Comparison of ENCODE assay signal across 1 cellular context in genomic region chr7:73770002-73770859, GRCh38.
A peak's percentile ranks its signal among the peaks of the same experiment; 100 is the strongest.
TF ChIP-seq lines count a peak whose summit lies in the region.

CLDN3 (minus strand) TSS chr7:73770270; CDS start chr7:73770049, 221 bp downstream.

TF ChIP-seq in WTC11, 78 proteins besides CTCF, POLR2A, EP300 and RAD21 (continued from another document):
- TF ChIP-seq, protein P1, sequence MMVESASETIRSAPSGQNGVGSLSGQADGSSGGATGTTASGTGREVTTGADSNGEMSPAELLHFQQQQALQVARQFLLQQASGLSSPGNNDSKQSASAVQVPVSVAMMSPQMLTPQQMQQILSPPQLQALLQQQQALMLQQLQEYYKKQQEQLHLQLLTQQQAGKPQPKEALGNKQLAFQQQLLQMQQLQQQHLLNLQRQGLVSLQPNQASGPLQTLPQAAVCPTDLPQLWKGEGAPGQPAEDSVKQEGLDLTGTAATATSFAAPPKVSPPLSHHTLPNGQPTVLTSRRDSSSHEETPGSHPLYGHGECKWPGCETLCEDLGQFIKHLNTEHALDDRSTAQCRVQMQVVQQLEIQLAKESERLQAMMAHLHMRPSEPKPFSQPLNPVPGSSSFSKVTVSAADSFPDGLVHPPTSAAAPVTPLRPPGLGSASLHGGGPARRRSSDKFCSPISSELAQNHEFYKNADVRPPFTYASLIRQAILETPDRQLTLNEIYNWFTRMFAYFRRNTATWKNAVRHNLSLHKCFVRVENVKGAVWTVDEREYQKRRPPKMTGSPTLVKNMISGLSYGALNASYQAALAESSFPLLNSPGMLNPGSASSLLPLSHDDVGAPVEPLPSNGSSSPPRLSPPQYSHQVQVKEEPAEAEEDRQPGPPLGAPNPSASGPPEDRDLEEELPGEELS (CRISPR knock-in tag; IDR thresholded peaks at IDR 0.05) = peak; percentile 51; the same call in 1 of the 2 replicates
- TF ChIP-seq ZNF219 (CRISPR knock-in tag; IDR thresholded peaks at IDR 0.05; ENCODE audit: borderline replicate concordance) = no peak
- TF ChIP-seq ZNF232 (CRISPR knock-in tag; IDR thresholded peaks at IDR 0.05) = peak; percentile 75; the same call in 1 of the 2 replicates
- no peak for TF ChIP-seq NFATC4 (CRISPR knock-in tag; IDR thresholded peaks at IDR 0.05)
- peak; percentile 59 for TF ChIP-seq USF2 (CRISPR knock-in tag; IDR thresholded peaks at IDR 0.05)
- no peak for TF ChIP-seq GTF2I (CRISPR knock-in tag; conservative IDR thresholded peaks at IDR 0.05)
- no peak; the same call in 1 of the 2 replicates for TF ChIP-seq CREM (CRISPR knock-in tag; IDR thresholded peaks at IDR 0.05)
- TF ChIP-seq, protein P2, sequence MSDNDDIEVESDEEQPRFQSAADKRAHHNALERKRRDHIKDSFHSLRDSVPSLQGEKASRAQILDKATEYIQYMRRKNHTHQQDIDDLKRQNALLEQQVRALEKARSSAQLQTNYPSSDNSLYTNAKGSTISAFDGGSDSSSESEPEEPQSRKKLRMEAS (CRISPR knock-in tag; IDR thresholded peaks at IDR 0.05) = peak; percentile 68
- TF ChIP-seq, protein P3, sequence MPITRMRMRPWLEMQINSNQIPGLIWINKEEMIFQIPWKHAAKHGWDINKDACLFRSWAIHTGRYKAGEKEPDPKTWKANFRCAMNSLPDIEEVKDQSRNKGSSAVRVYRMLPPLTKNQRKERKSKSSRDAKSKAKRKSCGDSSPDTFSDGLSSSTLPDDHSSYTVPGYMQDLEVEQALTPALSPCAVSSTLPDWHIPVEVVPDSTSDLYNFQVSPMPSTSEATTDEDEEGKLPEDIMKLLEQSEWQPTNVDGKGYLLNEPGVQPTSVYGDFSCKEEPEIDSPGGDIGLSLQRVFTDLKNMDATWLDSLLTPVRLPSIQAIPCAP (CRISPR knock-in tag; IDR thresholded peaks at IDR 0.05) = 0 out of 2 replicates have a peak, but pooled peaks have one; percentile 27
